Comparison of ENCODE assay signal across 8 cellular contexts in genomic region chr16:67935402-67936123, GRCh38. TPM values are rescaled to one million over a fixed set of nuclear protein-coding genes. Genes with fewer than 3 reads are reported as not detected.
DNase-seq lines count a peak whose midpoint lies in the region; ATAC-seq and TF ChIP-seq lines count a peak whose summit lies in the region.

No MANE protein-coding gene starts in this region.

- intact Hi-C loops in naive thymus-derived CD4-positive, alpha-beta T cell (cut with micrococcal nuclease): loop anchor here (1.0 to 5.0 kb wide), 21 partner anchors 33 to 454 kb away; partner anchors contain the start of genes ACD (in 2 of the 2), ATP6V0D1 (in 2 of the 2), CTCF (in 2 of the 2) and EDC4 (in 2 of the 2)

- no peaks in the 10 kb centered on the region for H3K27me3 Mint-ChIP-seq in activated T-helper 17 cell treated with anti-CD3 and anti-CD28 coated beads, Interleukin-2, amount 50 U/mL, for 72 hours
- peaks cover 0 to 3% (median 0%) of the 10 kb centered on the region in 5 donors for H3K27me3 Mint-ChIP-seq in naive thymus-derived CD4-positive, alpha-beta T cell
- H3K27me3 Mint-ChIP-seq in stimulated activated memory B cell treated with anti-CD40 and anti-IgM and Interleukin-4, amounts not matched to agents 10 μg/mL and 1 μg/mL and 100 μg/mL, for 72 hours: no peaks in the 10 kb centered on the region

- H3K27ac Mint-ChIP-seq in activated T-helper 17 cell treated with anti-CD3 and anti-CD28 coated beads, Interleukin-2, amount 50 U/mL, for 72 hours: peak overlapping the region; percentile 99
- H3K27ac Mint-ChIP-seq in naive thymus-derived CD4-positive, alpha-beta T cell: peak overlapping the region; percentile 87 to 99 (median 99)
- peak overlapping the region; percentile 99 for H3K27ac Mint-ChIP-seq in stimulated activated memory B cell treated with anti-CD40 and anti-IgM and Interleukin-4, amounts not matched to agents 10 μg/mL and 1 μg/mL and 100 μg/mL, for 72 hours

- peak overlapping the region; percentile 77 for H3K9ac ChIP-seq in fibroblast of lung (ENCODE audit: insufficient read depth, low read length)

- no peak for TF ChIP-seq CTCF in fibroblast of lung (conservative IDR thresholded peaks at IDR 0.05 in 1 of 2, IDR thresholded peaks at IDR 0.05 in 1 of 2; ENCODE audit: low read depth in 1 of 2, low read length in 2 of 2)

- H3K9me3 Mint-ChIP-seq in activated T-helper 17 cell treated with anti-CD3 and anti-CD28 coated beads, Interleukin-2, amount 50 U/mL, for 72 hours: no peaks in the 10 kb centered on the region
- no peaks in the 10 kb centered on the region for H3K9me3 Mint-ChIP-seq in naive thymus-derived CD4-positive, alpha-beta T cell
- no peaks in the 10 kb centered on the region for H3K9me3 Mint-ChIP-seq in stimulated activated memory B cell treated with anti-CD40 and anti-IgM and Interleukin-4, amounts not matched to agents 10 μg/mL and 1 μg/mL and 100 μg/mL, for 72 hours

- peak overlapping the region; percentile 67 to 95 (median 74) for H3K4me3 ChIP-seq in fibroblast of lung (replicated peaks in 1 of 4; ENCODE audit: control extremely low read depth in 1 of 4, insufficient read depth in 1 of 4, low read depth in 3 of 4, low read length in 4 of 4)
- H3K4me3 ChIP-seq in naive thymus-derived CD4-positive, alpha-beta T cell (ENCODE audit: low read length): peak overlapping the region; percentile 99

- H3K27me3 ChIP-seq in fibroblast of lung (ENCODE audit: control insufficient read depth, insufficient read depth, low read length): no peaks in the 10 kb centered on the region
- H3K27me3 ChIP-seq in naive thymus-derived CD4-positive, alpha-beta T cell (ENCODE audit: control insufficient read depth in 2 of 2, insufficient read depth in 2 of 2, low read length in 2 of 2): no peaks in the 10 kb centered on the region

- peak overlapping the region; percentile 88 for H3K27ac ChIP-seq in fibroblast of lung (ENCODE audit: insufficient read depth, low read length)
- H3K27ac ChIP-seq in naive thymus-derived CD4-positive, alpha-beta T cell (ENCODE audit: low read depth, low read length): peak overlapping the region; percentile 77

- peak; percentile 96 for ATAC-seq in activated T-helper 17 cell treated with anti-CD3 and anti-CD28 coated beads, Interleukin-2, amount 50 U/mL, for 72 hours (replicated peaks)
- ATAC-seq in naive thymus-derived CD4-positive, alpha-beta T cell: peak; percentile 96
- ATAC-seq in stimulated activated memory B cell treated with anti-CD40 and anti-IgM and Interleukin-4, amounts not matched to agents 10 μg/mL and 1 μg/mL and 100 μg/mL, for 72 hours: peak; percentile 97

- no peaks in the 10 kb centered on the region for H4K20me1 ChIP-seq in fibroblast of lung (ENCODE audit: control insufficient read depth, extremely low read depth, insufficient read depth, low read length)

- peaks cover 15% of the 10 kb centered on the region for H3K36me3 ChIP-seq in fibroblast of lung (ENCODE audit: control insufficient read depth, insufficient read depth, low read length)
- peaks cover 19 to 55% (median 20%) of the 10 kb centered on the region in 3 experiments for H3K36me3 ChIP-seq in naive thymus-derived CD4-positive, alpha-beta T cell (ENCODE audit: control insufficient read depth in 2 of 3, insufficient read depth in 3 of 3, low read length in 3 of 3)

- H2AFZ ChIP-seq in fibroblast of lung (ENCODE audit: low read length): peak overlapping the region; percentile 44

- peaks cover 14% of the 10 kb centered on the region for H3K4me1 ChIP-seq in fibroblast of lung (ENCODE audit: control insufficient read depth, extremely low read depth, insufficient read depth, low read length)
- peaks cover 21 to 32% of the 10 kb centered on the region in 2 donors for H3K4me1 ChIP-seq in naive thymus-derived CD4-positive, alpha-beta T cell (ENCODE audit: control insufficient read depth in 2 of 2, insufficient read depth in 2 of 2, low read length in 2 of 2)

- peak overlapping the region; percentile 94 for H3K4me2 ChIP-seq in fibroblast of lung (ENCODE audit: extremely low read depth, insufficient read depth, low read length)

- POLR2A ChIA-PET in naive thymus-derived CD4-positive, alpha-beta T cell (lab: Charles Lee): interaction anchor here (0.6 to 4.5 kb wide), 35 partner anchors 11 to 380 kb away, joined by 3 to 35 read pairs (median 5); partner anchors contain the start of genes C16orf86, CARMIL2, CTCF and DDX28

- DNase-seq in EH (ENCODE audit: low read depth) (peak; percentile 95), GOT3 (lab: John Stamatoyannopoulos, UW) (peak; percentile 69), LHCN-M2 (ENCODE audit: low read depth) (peak; percentile 87), RPMI7951 (ENCODE audit: low read depth) (peak; percentile 88), fibroblast of lung (ENCODE audit: low read depth in 2 of 2) (peak; percentile 89 to 92)
- peak; percentile 71 to 95 (median 91) for DNase-seq in naive thymus-derived CD4-positive, alpha-beta T cell

- H3K36me3 Mint-ChIP-seq in activated T-helper 17 cell treated with anti-CD3 and anti-CD28 coated beads, Interleukin-2, amount 50 U/mL, for 72 hours (ENCODE audit: low read depth): peaks cover 67% of the 10 kb centered on the region
- peaks cover 5 to 27% (median 7%) of the 10 kb centered on the region in 5 donors for H3K36me3 Mint-ChIP-seq in naive thymus-derived CD4-positive, alpha-beta T cell
- peaks cover 62% of the 10 kb centered on the region for H3K36me3 Mint-ChIP-seq in stimulated activated memory B cell treated with anti-CD40 and anti-IgM and Interleukin-4, amounts not matched to agents 10 μg/mL and 1 μg/mL and 100 μg/mL, for 72 hours

- peak overlapping the region; percentile 81 for H3K4me3 Mint-ChIP-seq in activated T-helper 17 cell treated with anti-CD3 and anti-CD28 coated beads, Interleukin-2, amount 50 U/mL, for 72 hours
- H3K4me3 Mint-ChIP-seq in naive thymus-derived CD4-positive, alpha-beta T cell: peak overlapping the region; percentile 89 to 100 (median 100)
- peak overlapping the region; percentile 100 for H3K4me3 Mint-ChIP-seq in stimulated activated memory B cell treated with anti-CD40 and anti-IgM and Interleukin-4, amounts not matched to agents 10 μg/mL and 1 μg/mL and 100 μg/mL, for 72 hours

- peaks cover 5% of the 10 kb centered on the region for H3K79me2 ChIP-seq in fibroblast of lung (ENCODE audit: control insufficient read depth, insufficient read depth, low read length)

- H3K4me1 Mint-ChIP-seq in activated T-helper 17 cell treated with anti-CD3 and anti-CD28 coated beads, Interleukin-2, amount 50 U/mL, for 72 hours: peaks cover 18% of the 10 kb centered on the region
- peaks cover 28 to 48% (median 35%) of the 10 kb centered on the region in 7 donors for H3K4me1 Mint-ChIP-seq in naive thymus-derived CD4-positive, alpha-beta T cell
- peaks cover 53% of the 10 kb centered on the region for H3K4me1 Mint-ChIP-seq in stimulated activated memory B cell treated with anti-CD40 and anti-IgM and Interleukin-4, amounts not matched to agents 10 μg/mL and 1 μg/mL and 100 μg/mL, for 72 hours

- CTCF ChIA-PET in naive thymus-derived CD4-positive, alpha-beta T cell (lab: Charles Lee): interaction anchor here (0.8 to 2.7 kb wide), 6 partner anchors 34 to 414 kb away, joined by 3 to 11 read pairs (median 4); partner anchors contain the start of genes NFATC3, NRN1L and NUTF2

- no peaks in the 10 kb centered on the region for H3K9me3 ChIP-seq in fibroblast of lung (ENCODE audit: control insufficient read depth, insufficient read depth, low read depth, low read length)
- no peaks in the 10 kb centered on the region for H3K9me3 ChIP-seq in naive thymus-derived CD4-positive, alpha-beta T cell (ENCODE audit: control insufficient read depth in 2 of 3, low read length in 3 of 3)

RNA-seq across cellular contexts. Expression of gene PSMB10, which starts 1.1 kb away (rescaled TPM):
- total RNA-seq in LHCN-M2 (2014; rRNA removed): 37.6 and 38.1 TPM in 2 replicates
- polyA plus RNA-seq in LHCN-M2 (2012): 95.7 TPM
- 75.7 and 107 TPM in 2 replicates for total RNA-seq in RPMI7951 (2014; rRNA removed; shearing (Covaris generic))
- total RNA-seq in activated T-helper 17 cell treated with anti-CD3 and anti-CD28 coated beads, Interleukin-2, amount 50 U/mL, for 72 hours: 100 to 1,000 TPM; 201 to 217 TPM
- 53.2 and 66.9 TPM in 2 replicates for total RNA-seq in fibroblast of lung
- 18.1 and 21.7 TPM in 2 replicates for polyA plus RNA-seq in fibroblast of lung
- polyA plus RNA-seq in fibroblast of lung (2012): 75.0 and 77.6 TPM in 2 replicates
- polyA minus RNA-seq in fibroblast of lung (ENCODE audit: low replicate concordance): 20.7 and 24.4 TPM in 2 replicates
- total RNA-seq in naive thymus-derived CD4-positive, alpha-beta T cell: 100 to 1,000 TPM; 101 to 370 (median 142) TPM
- 100 to 1,000 TPM; 522 to 542 TPM for polyA plus RNA-seq in naive thymus-derived CD4-positive, alpha-beta T cell

RNA-seq across cellular contexts. Expression of gene CTRL, which starts 3.9 kb away (rescaled TPM):
- 0.71 and 2.6 TPM in 2 replicates for total RNA-seq in LHCN-M2 (2014; rRNA removed)
- polyA plus RNA-seq in LHCN-M2 (2012): 0.10 TPM
- total RNA-seq in RPMI7951 (2014; rRNA removed; shearing (Covaris generic)): 0.24 and 0.98 TPM in 2 replicates
- 1 to 10 TPM; 4.0 to 6.1 TPM for total RNA-seq in activated T-helper 17 cell treated with anti-CD3 and anti-CD28 coated beads, Interleukin-2, amount 50 U/mL, for 72 hours
- total RNA-seq in fibroblast of lung: 0.26 and 0.33 TPM in 2 replicates
- 0.14 and 0.53 TPM in 2 replicates for polyA plus RNA-seq in fibroblast of lung
- 0.24 and 0.41 TPM in 2 replicates for polyA plus RNA-seq in fibroblast of lung (2012)
- 15.6 TPM in 1 of 2 replicates, not detected in the other for polyA minus RNA-seq in fibroblast of lung (ENCODE audit: low replicate concordance)
- total RNA-seq in naive thymus-derived CD4-positive, alpha-beta T cell: 10 to 100 TPM in 2 of 5 experiments, 1 to 10 TPM in 3; 7.9 to 15.1 (median 9.3) TPM
- 1 to 10 TPM; 1.3 to 2.5 TPM for polyA plus RNA-seq in naive thymus-derived CD4-positive, alpha-beta T cell

RNA-seq across cellular contexts. Expression of gene LCAT, which starts 8.4 kb away (rescaled TPM):
- total RNA-seq in LHCN-M2 (2014; rRNA removed): 11.7 and 13.3 TPM in 2 replicates
- 11.2 TPM for polyA plus RNA-seq in LHCN-M2 (2012)
- total RNA-seq in RPMI7951 (2014; rRNA removed; shearing (Covaris generic)): 3.1 and 6.0 TPM in 2 replicates
- total RNA-seq in activated T-helper 17 cell treated with anti-CD3 and anti-CD28 coated beads, Interleukin-2, amount 50 U/mL, for 72 hours: 10 to 100 TPM; 15.0 to 19.1 TPM
- 3.3 and 6.4 TPM in 2 replicates for total RNA-seq in fibroblast of lung
- polyA plus RNA-seq in fibroblast of lung: 4.5 and 5.8 TPM in 2 replicates
- 11.6 and 12.1 TPM in 2 replicates for polyA plus RNA-seq in fibroblast of lung (2012)
- polyA minus RNA-seq in fibroblast of lung (ENCODE audit: low replicate concordance): 6.0 and 26.2 TPM in 2 replicates
- 10 to 100 TPM in 4 of 5 experiments, 1 to 10 TPM in 1; 9.4 to 23.6 (median 19.6) TPM for total RNA-seq in naive thymus-derived CD4-positive, alpha-beta T cell
- polyA plus RNA-seq in naive thymus-derived CD4-positive, alpha-beta T cell: 1 to 10 TPM in 1 of 2 donors, under 1 TPM in 1; 0.33 to 1.5 TPM

RNA-seq across cellular contexts. Expression of gene SLC12A4, which starts 32.9 kb away (rescaled TPM):
- total RNA-seq in LHCN-M2 (2014; rRNA removed) (61.7 and 62.6 TPM in 2 replicates), fibroblast of lung (60.4 and 120 TPM in 2 replicates)
- 68.6 TPM for polyA plus RNA-seq in LHCN-M2 (2012)
- total RNA-seq in RPMI7951 (2014; rRNA removed; shearing (Covaris generic)): 23.6 and 37.0 TPM in 2 replicates
- total RNA-seq in activated T-helper 17 cell treated with anti-CD3 and anti-CD28 coated beads, Interleukin-2, amount 50 U/mL, for 72 hours: 10 to 100 TPM; 34.6 to 47.0 TPM
- 41.4 and 42.2 TPM in 2 replicates for polyA plus RNA-seq in fibroblast of lung
- polyA plus RNA-seq in fibroblast of lung (2012): 55.1 and 59.5 TPM in 2 replicates
- 321 and 416 TPM in 2 replicates for polyA minus RNA-seq in fibroblast of lung (ENCODE audit: low replicate concordance)
- total RNA-seq in naive thymus-derived CD4-positive, alpha-beta T cell: 10 to 100 TPM; 22.8 to 44.4 (median 31.3) TPM
- polyA plus RNA-seq in naive thymus-derived CD4-positive, alpha-beta T cell: 1 to 10 TPM; 3.8 to 8.0 TPM

RNA-seq across cellular contexts. Expression of gene PSKH1, which starts 42.5 kb away (rescaled TPM):
- total RNA-seq in LHCN-M2 (2014; rRNA removed) (9.0 and 10.3 TPM in 2 replicates), fibroblast of lung (11.8 and 13.4 TPM in 2 replicates)
- 22.5 TPM for polyA plus RNA-seq in LHCN-M2 (2012)
- 4.7 and 5.5 TPM in 2 replicates for total RNA-seq in RPMI7951 (2014; rRNA removed; shearing (Covaris generic))
- total RNA-seq in activated T-helper 17 cell treated with anti-CD3 and anti-CD28 coated beads, Interleukin-2, amount 50 U/mL, for 72 hours: 10 to 100 TPM in 1 of 2 donors, 1 to 10 TPM in 1; 7.5 to 11.8 TPM
- polyA plus RNA-seq in fibroblast of lung: 14.2 and 15.4 TPM in 2 replicates
- polyA plus RNA-seq in fibroblast of lung (2012): 19.0 and 19.4 TPM in 2 replicates
- polyA minus RNA-seq in fibroblast of lung (ENCODE audit: low replicate concordance): 71.1 and 74.2 TPM in 2 replicates
- total RNA-seq in naive thymus-derived CD4-positive, alpha-beta T cell: 10 to 100 TPM; 18.0 to 28.5 (median 23.3) TPM
- polyA plus RNA-seq in naive thymus-derived CD4-positive, alpha-beta T cell: 10 to 100 TPM; 20.7 to 34.0 TPM

Comparison
In these comparisons a context has a peak if more than half of its experiments do, and no peak if none do; other contexts are left out.
1. Peak in every context shown above with its lines: DNase-seq, ATAC-seq, H3K4me3 ChIP-seq and H3K27ac ChIP-seq.